18 cellular contexts compared by ENCODE assay signal in genomic region chr12:82855872-82856271, GRCh38.
DNase-seq lines count a peak whose midpoint lies in the region; ATAC-seq, FAIRE-seq and TF ChIP-seq lines count a peak whose summit lies in the region.
"Had no signal": no experiment of that assay in that cellular context is flagged by ENCODE, and none has a peak within 500 bp of the region (broad histone marks: within the 10 kb centered on the region; RNA-seq: fewer than 3 reads in every experiment).

No MANE protein-coding gene starts in this region.

- POLR2A ChIA-PET in HepG2 (lab: Yijun Ruan, JAX): no interaction called here

- no peak for TF ChIP-seq RAD21 in HepG2 (CRISPR knock-in tag; IDR thresholded peaks at IDR 0.05)

- H3K27ac ChIP-seq in dorsolateral prefrontal cortex: peak overlapping the region in 46 of 59 donors; percentile 1 to 74 (median 54)
- no peak overlapping the region for H3K27ac ChIP-seq in HepG2 (ENCODE audit: extremely low read length, insufficient read depth, low read length)
- H3K27ac ChIP-seq: body of pancreas, hepatocyte, PC-9, spleen had no signal

- H3K9me3 ChIP-seq in HepG2 (ENCODE audit: low read length): no peaks in the 10 kb centered on the region
- H3K9me3 ChIP-seq: body of pancreas, HAP-1, spleen had no signal

- FAIRE-seq in HepG2 (lab: Jason Lieb, UNC): no peak

- no peak for DNase-seq in dorsolateral prefrontal cortex
- no peak for DNase-seq in NCI-H146 treated with DMSO at 0.1 percent for 48 hours (lab: John Stamatoyannopoulos, UW; ENCODE audit: unreplicated experiment)
- DNase-seq in HepG2 (ENCODE audit: low spot score): no peak
- DNase-seq in NCI-H226: no peak
- DNase-seq: activated naive CD4-positive, alpha-beta T cell treated with anti-CD3 and anti-CD28 coated beads, Interleukin-2, amount 50 U/mL, for 16 hours; body of pancreas; Calu3; left cardiac atrium; NCI-H187; PC-9; spleen had no signal

- H2AFZ ChIP-seq in HepG2 (ENCODE audit: low read length): no peak overlapping the region
- H2AFZ ChIP-seq: hepatocyte, PC-9 had no signal

- CTCF ChIA-PET in HepG2 (lab: Yijun Ruan, JAX; ENCODE audit: low intra/inter-chr PET ratio, low total read pairs): no interaction called here

- intact Hi-C loops in dorsolateral prefrontal cortex (cut with DNase I): no loop called here
- intact Hi-C loops in HepG2 (cut with micrococcal nuclease; ENCODE audit: unreplicated experiment): no loop called here

- no peak for TF ChIP-seq EP300 in HepG2 (IDR thresholded peaks at IDR 0.05; ENCODE audit: low read depth in 2 of 2, low read length in 2 of 2)
- no peak for TF ChIP-seq EP300 in HepG2 (CRISPR knock-in tag; IDR thresholded peaks at IDR 0.05; ENCODE audit: borderline replicate concordance)

- H4K20me1 ChIP-seq in HepG2 (ENCODE audit: insufficient read depth, low read length): no peaks in the 10 kb centered on the region

- no peak for TF ChIP-seq POLR2A in HepG2 (IDR thresholded peaks at IDR 0.05; ENCODE audit: insufficient read depth in 1 of 2, low read depth in 2 of 2, low read length in 2 of 2)

- no peak overlapping the region for H3K4me3 ChIP-seq in dorsolateral prefrontal cortex
- no peak overlapping the region for H3K4me3 ChIP-seq in HepG2 (replicated peaks in 1 of 3; ENCODE audit: insufficient read depth in 1 of 3, low read depth in 2 of 3, low read length in 3 of 3)
- H3K4me3 ChIP-seq: body of pancreas, HAP-1, hepatocyte, PC-9, spleen had no signal

- no peak overlapping the region for H3K9ac ChIP-seq in HepG2 (ENCODE audit: insufficient read depth, low read depth, low read length)

- no TSS peak for BruUV-seq in HepG2 (replicated peaks; lab: Mats Ljungman, UMichigan)

- H3K27me3 ChIP-seq in dorsolateral prefrontal cortex: no peaks in the 10 kb centered on the region
- H3K27me3 ChIP-seq in HepG2 (ENCODE audit: control insufficient read depth in 1 of 2, insufficient read depth in 2 of 2, low read length in 2 of 2): no peaks in the 10 kb centered on the region; a peak in 1 of 5 replicates
- H3K27me3 ChIP-seq: body of pancreas, hepatocyte, spleen had no signal

- H3K4me2 ChIP-seq in HepG2 (ENCODE audit: low read depth, low read length): no peak overlapping the region
- H3K4me2 ChIP-seq: hepatocyte, PC-9 had no signal

- in situ Hi-C loops in HepG2 (cut with HindIII; ENCODE audit: extremely low pct_ligation_motif_present, low pct_unique_long_range_greater_than_20kb): no loop called here

- no peaks in the 10 kb centered on the region; the same call in 1 of the 2 replicates for H3K4me1 ChIP-seq in HepG2 (ENCODE audit: insufficient read depth, low read length)
- H3K4me1 ChIP-seq: spleen had no signal

- no peaks in the 10 kb centered on the region for H3K36me3 ChIP-seq in HepG2 (replicated peaks in 1 of 2; ENCODE audit: control insufficient read depth in 1 of 2, insufficient read depth in 2 of 2, low read length in 2 of 2)
- H3K36me3 ChIP-seq: HAP-1 had no signal

- no peaks in the 10 kb centered on the region for H3K79me2 ChIP-seq in HepG2 (ENCODE audit: insufficient read depth, low read length)
- H3K79me2 ChIP-seq: hepatocyte had no signal

- ATAC-seq in GM18520 (IDR thresholded peaks at IDR 0.05; ENCODE audit: unreplicated experiment) (peak; percentile 63), GM21528 (IDR thresholded peaks at IDR 0.05; ENCODE audit: low FRiP score, unreplicated experiment) (peak; percentile 70), HG03066 (IDR thresholded peaks at IDR 0.05; ENCODE audit: low read depth, unreplicated experiment) (peak; percentile 74), HG02852 (IDR thresholded peaks at IDR 0.05; ENCODE audit: unreplicated experiment) (no peak), HepG2 (no peak)
- ATAC-seq: body of pancreas, left cardiac atrium, SK-N-SH treated with all-trans-retinoic acid at 6 μM for 48 hours had no signal

- TF ChIP-seq CTCF in dorsolateral prefrontal cortex (IDR thresholded peaks at IDR 0.05 in 54 of 56, conservative IDR thresholded peaks at IDR 0.05 in 2 of 56; ENCODE audit: low read depth in 1 of 56, partially characterized antibody in 56 of 56): no peak
- TF ChIP-seq CTCF in HepG2 (CRISPR knock-in tag; IDR thresholded peaks at IDR 0.05): no peak

TF ChIP-seq in HepG2, 621 proteins besides CTCF, POLR2A, EP300 and RAD21 (continues in another document):
- no peak for TF ChIP-seq AHR (CRISPR knock-in tag; IDR thresholded peaks at IDR 0.05)
- no peak for TF ChIP-seq ISX (CRISPR knock-in tag; conservative IDR thresholded peaks at IDR 0.05)
- no peak for TF ChIP-seq IKZF5 (CRISPR knock-in tag; IDR thresholded peaks at IDR 0.05)
- TF ChIP-seq RFX3 (CRISPR knock-in tag; IDR thresholded peaks at IDR 0.05): no peak
- no peak for TF ChIP-seq ZNF343 (CRISPR knock-in tag; IDR thresholded peaks at IDR 0.05)
- no peak for TF ChIP-seq CREM (IDR thresholded peaks at IDR 0.05)
- TF ChIP-seq CREM (CRISPR knock-in tag; IDR thresholded peaks at IDR 0.05): no peak
- no peak for TF ChIP-seq FOSL1 (CRISPR knock-in tag; IDR thresholded peaks at IDR 0.05; ENCODE audit: borderline replicate concordance)
- no peak for TF ChIP-seq ZNF264 (CRISPR knock-in tag; IDR thresholded peaks at IDR 0.05)
- no peak for TF ChIP-seq SUZ12 (IDR thresholded peaks at IDR 0.05; ENCODE audit: low read depth, low read length)
- no peak for TF ChIP-seq ZNF512B (CRISPR knock-in tag; IDR thresholded peaks at IDR 0.05; ENCODE audit: borderline replicate concordance)
- TF ChIP-seq ZNF282 (IDR thresholded peaks at IDR 0.05; ENCODE audit: partially characterized antibody): no peak
- TF ChIP-seq, protein P1, sequence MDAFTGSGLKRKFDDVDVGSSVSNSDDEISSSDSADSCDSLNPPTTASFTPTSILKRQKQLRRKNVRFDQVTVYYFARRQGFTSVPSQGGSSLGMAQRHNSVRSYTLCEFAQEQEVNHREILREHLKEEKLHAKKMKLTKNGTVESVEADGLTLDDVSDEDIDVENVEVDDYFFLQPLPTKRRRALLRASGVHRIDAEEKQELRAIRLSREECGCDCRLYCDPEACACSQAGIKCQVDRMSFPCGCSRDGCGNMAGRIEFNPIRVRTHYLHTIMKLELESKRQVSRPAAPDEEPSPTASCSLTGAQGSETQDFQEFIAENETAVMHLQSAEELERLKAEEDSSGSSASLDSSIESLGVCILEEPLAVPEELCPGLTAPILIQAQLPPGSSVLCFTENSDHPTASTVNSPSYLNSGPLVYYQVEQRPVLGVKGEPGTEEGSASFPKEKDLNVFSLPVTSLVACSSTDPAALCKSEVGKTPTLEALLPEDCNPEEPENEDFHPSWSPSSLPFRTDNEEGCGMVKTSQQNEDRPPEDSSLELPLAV (CRISPR knock-in tag; conservative IDR thresholded peaks at IDR 0.05; ENCODE audit: low read depth): no peak
- TF ChIP-seq, protein P2, sequence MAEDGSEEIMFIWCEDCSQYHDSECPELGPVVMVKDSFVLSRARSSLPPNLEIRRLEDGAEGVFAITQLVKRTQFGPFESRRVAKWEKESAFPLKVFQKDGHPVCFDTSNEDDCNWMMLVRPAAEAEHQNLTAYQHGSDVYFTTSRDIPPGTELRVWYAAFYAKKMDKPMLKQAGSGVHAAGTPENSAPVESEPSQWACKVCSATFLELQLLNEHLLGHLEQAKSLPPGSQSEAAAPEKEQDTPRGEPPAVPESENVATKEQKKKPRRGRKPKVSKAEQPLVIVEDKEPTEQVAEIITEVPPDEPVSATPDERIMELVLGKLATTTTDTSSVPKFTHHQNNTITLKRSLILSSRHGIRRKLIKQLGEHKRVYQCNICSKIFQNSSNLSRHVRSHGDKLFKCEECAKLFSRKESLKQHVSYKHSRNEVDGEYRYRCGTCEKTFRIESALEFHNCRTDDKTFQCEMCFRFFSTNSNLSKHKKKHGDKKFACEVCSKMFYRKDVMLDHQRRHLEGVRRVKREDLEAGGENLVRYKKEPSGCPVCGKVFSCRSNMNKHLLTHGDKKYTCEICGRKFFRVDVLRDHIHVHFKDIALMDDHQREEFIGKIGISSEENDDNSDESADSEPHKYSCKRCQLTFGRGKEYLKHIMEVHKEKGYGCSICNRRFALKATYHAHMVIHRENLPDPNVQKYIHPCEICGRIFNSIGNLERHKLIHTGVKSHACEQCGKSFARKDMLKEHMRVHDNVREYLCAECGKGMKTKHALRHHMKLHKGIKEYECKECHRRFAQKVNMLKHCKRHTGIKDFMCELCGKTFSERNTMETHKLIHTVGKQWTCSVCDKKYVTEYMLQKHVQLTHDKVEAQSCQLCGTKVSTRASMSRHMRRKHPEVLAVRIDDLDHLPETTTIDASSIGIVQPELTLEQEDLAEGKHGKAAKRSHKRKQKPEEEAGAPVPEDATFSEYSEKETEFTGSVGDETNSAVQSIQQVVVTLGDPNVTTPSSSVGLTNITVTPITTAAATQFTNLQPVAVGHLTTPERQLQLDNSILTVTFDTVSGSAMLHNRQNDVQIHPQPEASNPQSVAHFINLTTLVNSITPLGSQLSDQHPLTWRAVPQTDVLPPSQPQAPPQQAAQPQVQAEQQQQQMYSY (CRISPR knock-in tag; IDR thresholded peaks at IDR 0.05): no peak

Comparison
In these comparisons a context has a peak if more than half of its experiments do, and no peak if none do; other contexts are left out.
1. ATAC-seq: peak in GM18520 (single experiment), GM21528 (single experiment) and HG03066 (single experiment); none in HG02852 (single experiment) and HepG2 (single experiment).